In genomic region chr2:234979204-234980167, GRCh38 we compare ENCODE assay signal across 12 cellular contexts. TPM values are rescaled to one million over a fixed set of nuclear protein-coding genes. Genes with fewer than 3 reads are reported as not detected.
DNase-seq lines count a peak whose midpoint lies in the region; ATAC-seq and TF ChIP-seq lines count a peak whose summit lies in the region.
"Had no signal": no experiment of that assay in that cellular context is flagged by ENCODE, and none has a peak within 500 bp of the region (broad histone marks: within the 10 kb centered on the region; RNA-seq: fewer than 3 reads in every experiment).

No MANE protein-coding gene starts in this region.

- no peaks in the 10 kb centered on the region for H3K36me3 ChIP-seq in BLaER1
- peaks cover 40% of the 10 kb centered on the region for H3K36me3 ChIP-seq in osteoblast (ENCODE audit: insufficient read depth, low read length)
- no peaks in the 10 kb centered on the region for H3K36me3 ChIP-seq in H7 (replicated peaks; ENCODE audit: control insufficient read depth, insufficient read depth, low read length)

- no peak overlapping the region for H3K4me3 ChIP-seq in BLaER1
- H3K4me3 ChIP-seq in fibroblast of pulmonary artery (replicated peaks; ENCODE audit: low read depth, low read length), result no peak overlapping the region
- no peak overlapping the region for H3K4me3 ChIP-seq in osteoblast (ENCODE audit: insufficient read depth, low read length)
- no peak overlapping the region for H3K4me3 ChIP-seq in H7 (ENCODE audit: insufficient read depth, low read depth, low read length)

- H3K4me1 ChIP-seq in BLaER1 (peaks cover 63% of the 10 kb centered on the region), osteoblast (ENCODE audit: insufficient read depth, low read length) (peaks cover 63% of the 10 kb centered on the region)

- H3K9ac ChIP-seq in BLaER1, result no peak overlapping the region

- H3K79me2 ChIP-seq in osteoblast (ENCODE audit: insufficient read depth, low read length), result peaks cover 93% of the 10 kb centered on the region

- H3K4me2 ChIP-seq in BLaER1 (peak overlapping the region; percentile 85; the same call in 1 of the 2 replicates), osteoblast (ENCODE audit: insufficient read depth, low read length) (no peak overlapping the region)

- H3K27ac ChIP-seq in BLaER1 (no peak overlapping the region), osteoblast (ENCODE audit: low read depth, low read length) (peak overlapping the region; percentile 97)
- H3K27ac ChIP-seq: HL-60 had no signal

- H3K27me3 ChIP-seq in BLaER1, result no peaks in the 10 kb centered on the region
- H3K27me3 ChIP-seq in osteoblast (ENCODE audit: insufficient read depth, low read length), result no peaks in the 10 kb centered on the region
- no peaks in the 10 kb centered on the region for H3K27me3 ChIP-seq in H7 (ENCODE audit: control insufficient read depth, insufficient read depth, low read length)

- H2AFZ ChIP-seq in osteoblast (ENCODE audit: low read length), result no peak overlapping the region

- no peak for ATAC-seq in GM18867 (IDR thresholded peaks at IDR 0.05; ENCODE audit: unreplicated experiment)

- H4K20me1 ChIP-seq in BLaER1, result no peaks in the 10 kb centered on the region
- peaks cover 37% of the 10 kb centered on the region for H4K20me1 ChIP-seq in osteoblast (ENCODE audit: insufficient read depth, low read length)

- DNase-seq in NCI-H69 (lab: John Stamatoyannopoulos, UW) (peak; percentile 19), fibroblast of pulmonary artery (ENCODE audit: low read depth) (peak; percentile 72), osteoblast (ENCODE audit: insufficient read length, low spot score, missing footprints) (no peak), H7 (no peak), epidermal melanocyte (ENCODE audit: insufficient read length, low spot score) (no peak)
- no peak for DNase-seq in stimulated activated naive CD4-positive, alpha-beta T cell treated with Interleukin-2 at 50 U/mL for 16 hours (lab: John Stamatoyannopoulos, UW)
- DNase-seq: activated CD4-positive, alpha-beta T cell treated with anti-CD3 and anti-CD28 coated beads, Interleukin-2, amount 50 U/mL, for 1 hour; activated naive CD8-positive, alpha-beta T cell treated with anti-CD3 and anti-CD28 coated beads, Interleukin-2, amount 10 ng/mL, durations not matched to agents 7 days and 5 days; NCI-H1694 treated with DMSO at 0.1 percent for 48 hours had no signal

- H3K9me3 ChIP-seq in BLaER1 (peaks cover 7% of the 10 kb centered on the region), osteoblast (ENCODE audit: low read depth, low read length) (no peaks in the 10 kb centered on the region)

- TF ChIP-seq CTCF in fibroblast of pulmonary artery (IDR thresholded peaks at IDR 0.05; ENCODE audit: low read length, missing control alignments) (no peak), osteoblast (IDR thresholded peaks at IDR 0.05; ENCODE audit: extremely low read depth, low read depth, low read length) (no peak)

RNA-seq across cellular contexts. Expression of gene SH3BP4, which starts 27.7 kb away (rescaled TPM):
- 113 and 121 TPM in 2 replicates for total RNA-seq in osteoblast
- total RNA-seq in H7 (2014; rRNA removed; shearing (Covaris generic)), result 45.8 and 61.4 TPM in 2 replicates

Comparison
In these comparisons a context has a peak if more than half of its experiments do, and no peak if none do; other contexts are left out.
1. DNase-seq: peak in NCI-H69 (single experiment) and fibroblast of pulmonary artery (single experiment); none in osteoblast (single experiment), H7 (single experiment), stimulated activated naive CD4-positive, alpha-beta T cell treated with Interleukin-2 at 50 U/mL for 16 hours (single experiment) and epidermal melanocyte (single experiment).